In the genomic region with DNA sequence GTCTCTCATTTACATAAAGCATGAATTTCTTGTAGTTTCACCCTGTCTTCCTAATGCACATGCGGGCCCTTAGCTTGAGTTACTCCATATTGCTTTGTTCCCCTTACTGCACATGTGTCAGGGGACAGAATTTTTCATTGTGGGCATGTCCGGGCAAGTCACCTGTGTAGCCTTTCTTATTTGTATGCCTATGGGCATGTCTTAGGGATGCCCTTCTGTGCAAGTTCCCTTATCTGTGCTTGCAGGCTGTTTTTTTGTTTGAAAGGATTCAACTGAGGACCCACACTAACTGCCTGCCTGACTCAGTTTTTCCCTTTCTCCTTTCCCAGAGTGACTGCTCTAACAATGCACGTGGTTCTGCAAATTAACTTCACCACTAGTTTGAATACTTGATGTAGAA, we compare ENCODE assay signal across 35 cellular contexts.
"Had no signal": no experiment of that assay in that cellular context is flagged by ENCODE, and none has a peak within 500 bp of the region (broad histone marks: within the 10 kb centered on the region; RNA-seq: fewer than 3 reads in every experiment).

No MANE protein-coding gene starts in this region.

- H3K4me1 ChIP-seq: adrenal gland, body of pancreas, breast epithelium, Peyer's patch, SJSA1 had no signal

- H3K4me3 ChIP-seq: adrenal gland, body of pancreas, breast epithelium, Peyer's patch, SJSA1 had no signal

- DNase-seq: activated CD4-positive, alpha-beta T cell treated with anti-CD3 and anti-CD28 coated beads, Interleukin-2, amount 10 ng/mL, durations not matched to agents 24 days and 14 days; activated CD4-positive, alpha-beta T cell treated with anti-CD3 and anti-CD28 coated beads, Interleukin-2, amount 50 U/mL, for 4 hours; activated CD8-positive, alpha-beta T cell treated with anti-CD3 and anti-CD28 coated beads for 36 hours; activated gamma-delta T cell; activated naive CD4-positive, alpha-beta T cell treated with Interleukin-2 at 50 U/mL for 16 hours; activated T-cell treated with anti-CD3 and anti-CD28 coated beads, Interleukin-2, amount 50 U/mL, for 1 hour; activated T-cell treated with anti-CD3 and anti-CD28 coated beads, Interleukin-2, amount 50 U/mL, for 72 hours; adrenal gland; body of pancreas; caudate nucleus; Kasumi-1; KG1; MM.1S; MV-4-11; NCI-H1092; NCI-H1436 treated with DMSO at 0.1 percent for 48 hours; NCI-H1694 treated with DMSO at 0.1 percent for 48 hours; NCI-H2029; NCI-H2171 treated with DMSO at 0.1 percent for 48 hours; NCI-H2227 treated with DMSO at 0.1 percent for 48 hours; NCI-H446; NCI-H524 treated with DMSO at 0.1 percent for 48 hours; PC-3; Peyer's patch; RPMI8226; SHP77 treated with DMSO at 0.1 percent for 48 hours; SK-N-SH had no signal

- FAIRE-seq: astrocyte, TTC549 had no signal

- ATAC-seq: activated CD8-positive, alpha-beta T cell treated with anti-CD3 and anti-CD28 coated beads for 36 hours; activated T-cell treated with anti-CD3 and anti-CD28 coated beads, Interleukin-2, amount 50 U/mL, for 72 hours; body of pancreas; PC-3 had no signal

- H3K27ac ChIP-seq: adrenal gland, body of pancreas, breast epithelium, Peyer's patch, SJSA1 had no signal

- H3K27me3 ChIP-seq: adrenal gland, body of pancreas, breast epithelium, Peyer's patch, SJSA1 had no signal

- H3K27ac Mint-ChIP-seq: activated CD4-positive, alpha-beta T cell treated with anti-CD3 and anti-CD28 coated beads, Interleukin-2, amount 10 ng/mL, durations not matched to agents 24 days and 14 days; activated CD8-positive, alpha-beta T cell treated with anti-CD3 and anti-CD28 coated beads for 36 hours; activated naive CD4-positive, alpha-beta T cell treated with anti-CD3 and anti-CD28 coated beads, Interleukin-2, amount 50 U/mL, for 24 hours; activated T-cell treated with anti-CD3 and anti-CD28 coated beads, Interleukin-2, amount 50 U/mL, for 72 hours; activated T-helper 2 cell treated with anti-CD3 and anti-CD28 coated beads, Interferon-gamma antibody, Interleukin-2, Interleukin-4, amounts not matched to agents 10 μg/mL and 5 μg/mL and 100 μg/mL, durations not matched to agents 14 hours and 24 hours and 36 hours; T-helper 1 cell treated with Interleukin-12 subunit alpha and Interleukin-12 subunit beta and Interleukin-4 antibody, amounts not matched to agents 30 μg/mL and 1 μg/mL, for 36 hours; T-helper 2 cell treated with Interferon-gamma antibody and Interleukin-4, amounts not matched to agents 5 μg/mL and 100 μg/mL, for 36 hours had no signal

- H3K9me2 ChIP-seq: SK-N-SH had no signal

- H3K9me3 Mint-ChIP-seq: activated CD8-positive, alpha-beta T cell treated with anti-CD3 and anti-CD28 coated beads for 36 hours; activated naive CD4-positive, alpha-beta T cell treated with anti-CD3 and anti-CD28 coated beads, Interleukin-2, amount 50 U/mL, for 24 hours; activated T-cell treated with anti-CD3 and anti-CD28 coated beads, Interleukin-2, amount 50 U/mL, for 72 hours; T-helper 2 cell treated with Interferon-gamma antibody and Interleukin-4, amounts not matched to agents 5 μg/mL and 100 μg/mL, for 36 hours had no signal

- H3K4me2 ChIP-seq: SK-N-SH had no signal

- H3K4me3 Mint-ChIP-seq: activated CD4-positive, alpha-beta T cell treated with anti-CD3 and anti-CD28 coated beads, Interleukin-2, amount 10 ng/mL, durations not matched to agents 24 days and 14 days; activated CD8-positive, alpha-beta T cell treated with anti-CD3 and anti-CD28 coated beads for 36 hours; activated naive CD4-positive, alpha-beta T cell treated with anti-CD3 and anti-CD28 coated beads, Interleukin-2, amount 50 U/mL, for 24 hours; activated T-cell treated with anti-CD3 and anti-CD28 coated beads, Interleukin-2, amount 50 U/mL, for 72 hours; T-helper 1 cell treated with Interleukin-12 subunit alpha and Interleukin-12 subunit beta and Interleukin-4 antibody, amounts not matched to agents 30 μg/mL and 1 μg/mL, for 36 hours; T-helper 2 cell treated with Interferon-gamma antibody and Interleukin-4, amounts not matched to agents 5 μg/mL and 100 μg/mL, for 36 hours had no signal

- H3K4me1 Mint-ChIP-seq: activated CD4-positive, alpha-beta T cell treated with anti-CD3 and anti-CD28 coated beads, Interleukin-2, amount 10 ng/mL, durations not matched to agents 24 days and 14 days; activated naive CD4-positive, alpha-beta T cell treated with anti-CD3 and anti-CD28 coated beads, Interleukin-2, amount 50 U/mL, for 24 hours had no signal

- H3K9ac ChIP-seq: SK-N-SH had no signal

- H3K36me3 Mint-ChIP-seq: activated naive CD4-positive, alpha-beta T cell treated with anti-CD3 and anti-CD28 coated beads, Interleukin-2, amount 50 U/mL, for 24 hours had no signal

- H3K9me3 ChIP-seq: adrenal gland, body of pancreas, breast epithelium, Peyer's patch, SJSA1, SK-N-SH had no signal

- H3K36me3 ChIP-seq: adrenal gland, breast epithelium, Peyer's patch, SJSA1 had no signal
